ENCODE assay signal across 19 cellular contexts in the genomic region with DNA sequence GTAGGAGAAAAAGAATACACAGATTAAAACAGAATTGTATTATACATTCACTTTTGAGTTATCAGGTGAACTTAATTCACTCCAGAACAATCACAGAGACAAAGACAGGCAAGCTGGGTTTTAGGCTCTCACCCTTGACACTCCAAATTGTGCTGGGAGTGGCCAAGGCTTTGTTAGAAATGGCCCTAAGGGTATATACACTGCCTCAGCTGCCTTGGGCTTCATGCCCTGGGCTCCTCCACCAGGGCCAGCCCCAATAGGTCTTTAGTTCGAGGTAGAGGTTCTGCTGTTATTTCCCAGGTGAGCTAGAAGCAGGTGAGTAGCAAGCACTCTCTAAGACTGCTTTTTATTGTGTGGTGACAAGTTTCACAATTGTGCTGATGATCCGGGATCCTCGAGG.
"Had no signal": no experiment of that assay in that cellular context is flagged by ENCODE, and none has a peak within 500 bp of the region (broad histone marks: within the 10 kb centered on the region; RNA-seq: fewer than 3 reads in every experiment).

No MANE protein-coding gene starts in this region.

- H3K27ac ChIP-seq: gastrocnemius medialis, tibial artery had no signal

- H3K4me3 Mint-ChIP-seq: activated CD4-positive, alpha-beta memory T cell treated with anti-CD3 and anti-CD28 coated beads for 36 hours; activated CD4-positive, alpha-beta T cell treated with anti-CD3 and anti-CD28 coated beads for 36 hours; activated CD8-positive, alpha-beta memory T cell treated with anti-CD3 and anti-CD28 coated beads, Interleukin-2, amount 10 ng/mL, durations not matched to agents 7 days and 5 days; activated naive CD4-positive, alpha-beta T cell treated with anti-CD3 and anti-CD28 coated beads for 36 hours; activated T-cell treated with anti-CD3 and anti-CD28 coated beads, Interleukin-2, amount 50 U/mL, for 4 hours; brain; natural killer cell treated with Interleukin-12 subunit alpha and Interleukin-12 subunit beta and Interleukin-15 and Interleukin-18, amount 100 ng/mL, for 72 hours; T-helper 2 cell treated with Interferon-gamma antibody and Interleukin-4, amounts not matched to agents 5 μg/mL and 100 μg/mL, for 36 hours; WTC11 had no signal

- H3K4me3 ChIP-seq: gastrocnemius medialis, tibial artery had no signal

- ATAC-seq: activated CD4-positive, alpha-beta T cell treated with anti-CD3 and anti-CD28 coated beads for 36 hours; activated CD8-positive, alpha-beta memory T cell treated with anti-CD3 and anti-CD28 coated beads, Interleukin-2, amount 10 ng/mL, durations not matched to agents 7 days and 5 days; activated T-cell treated with anti-CD3 and anti-CD28 coated beads, Interleukin-2, amount 50 U/mL, for 4 hours; esophagus mucosa; gastrocnemius medialis; natural killer cell treated with Interleukin-12 subunit alpha and Interleukin-12 subunit beta and Interleukin-15 and Interleukin-18, amount 100 ng/mL, for 72 hours; stimulated activated naive CD8-positive, alpha-beta T cell treated with anti-CD3 and anti-CD28 coated beads, Interleukin-15, Interleukin-2, amounts not matched to agents 100 U/mL and 50 U/mL, for 24 hours; WTC11 had no signal

- H3K9me3 Mint-ChIP-seq: activated CD4-positive, alpha-beta memory T cell treated with anti-CD3 and anti-CD28 coated beads for 36 hours; activated naive CD4-positive, alpha-beta T cell treated with anti-CD3 and anti-CD28 coated beads for 36 hours; activated T-cell treated with anti-CD3 and anti-CD28 coated beads, Interleukin-2, amount 50 U/mL, for 4 hours; brain; natural killer cell treated with Interleukin-12 subunit alpha and Interleukin-12 subunit beta and Interleukin-15 and Interleukin-18, amount 100 ng/mL, for 72 hours; T-helper 2 cell treated with Interferon-gamma antibody and Interleukin-4, amounts not matched to agents 5 μg/mL and 100 μg/mL, for 36 hours; WTC11 had no signal

- H3K4me1 Mint-ChIP-seq: activated CD4-positive, alpha-beta T cell treated with anti-CD3 and anti-CD28 coated beads for 36 hours; activated CD8-positive, alpha-beta memory T cell treated with anti-CD3 and anti-CD28 coated beads, Interleukin-2, amount 10 ng/mL, durations not matched to agents 7 days and 5 days; brain; WTC11 had no signal

- H3K27me3 ChIP-seq: gastrocnemius medialis, tibial artery had no signal

- DNase-seq: activated CD4-positive, alpha-beta memory T cell treated with anti-CD3 and anti-CD28 coated beads for 36 hours; activated CD4-positive, alpha-beta T cell treated with anti-CD3 and anti-CD28 coated beads for 36 hours; activated CD8-positive, alpha-beta memory T cell treated with anti-CD3 and anti-CD28 coated beads, Interleukin-2, amount 10 ng/mL, durations not matched to agents 7 days and 5 days; activated naive CD4-positive, alpha-beta T cell treated with anti-CD3 and anti-CD28 coated beads for 36 hours; activated T-cell treated with anti-CD3 and anti-CD28 coated beads, Interleukin-2, amount 50 U/mL, for 4 hours; cortex of kidney; gastrocnemius medialis; head of caudate nucleus; kidney glomerular epithelial cell; mesendoderm; occipital lobe; stimulated activated naive CD8-positive, alpha-beta T cell treated with anti-CD3 and anti-CD28 coated beads, Interleukin-15, Interleukin-2, amounts not matched to agents 100 U/mL and 50 U/mL, for 24 hours; substantia nigra; tibial artery had no signal

- H3K4me1 ChIP-seq: gastrocnemius medialis, tibial artery had no signal

- H3K36me3 Mint-ChIP-seq: activated CD4-positive, alpha-beta memory T cell treated with anti-CD3 and anti-CD28 coated beads for 36 hours; activated CD8-positive, alpha-beta memory T cell treated with anti-CD3 and anti-CD28 coated beads, Interleukin-2, amount 10 ng/mL, durations not matched to agents 7 days and 5 days had no signal

- H3K9me3 ChIP-seq: gastrocnemius medialis, tibial artery had no signal

- H3K27ac Mint-ChIP-seq: activated CD4-positive, alpha-beta memory T cell treated with anti-CD3 and anti-CD28 coated beads for 36 hours; activated CD4-positive, alpha-beta T cell treated with anti-CD3 and anti-CD28 coated beads for 36 hours; activated CD8-positive, alpha-beta memory T cell treated with anti-CD3 and anti-CD28 coated beads, Interleukin-2, amount 10 ng/mL, durations not matched to agents 7 days and 5 days; activated naive CD4-positive, alpha-beta T cell treated with anti-CD3 and anti-CD28 coated beads for 36 hours; brain; natural killer cell treated with Interleukin-12 subunit alpha and Interleukin-12 subunit beta and Interleukin-15 and Interleukin-18, amount 100 ng/mL, for 72 hours; T-helper 2 cell treated with Interferon-gamma antibody and Interleukin-4, amounts not matched to agents 5 μg/mL and 100 μg/mL, for 36 hours; WTC11 had no signal

- H3K27me3 Mint-ChIP-seq: activated CD4-positive, alpha-beta memory T cell treated with anti-CD3 and anti-CD28 coated beads for 36 hours; activated CD4-positive, alpha-beta T cell treated with anti-CD3 and anti-CD28 coated beads for 36 hours; activated CD8-positive, alpha-beta memory T cell treated with anti-CD3 and anti-CD28 coated beads, Interleukin-2, amount 10 ng/mL, durations not matched to agents 7 days and 5 days; brain; natural killer cell treated with Interleukin-12 subunit alpha and Interleukin-12 subunit beta and Interleukin-15 and Interleukin-18, amount 100 ng/mL, for 72 hours had no signal
